ENCODE assay signal across 24 cellular contexts in genomic region chr3:161977850-161978249, GRCh38.
DNase-seq lines count a peak whose midpoint lies in the region; ATAC-seq, FAIRE-seq and TF ChIP-seq lines count a peak whose summit lies in the region.
"Had no signal": no experiment of that assay in that cellular context is flagged by ENCODE, and none has a peak within 500 bp of the region (broad histone marks: within the 10 kb centered on the region; RNA-seq: fewer than 3 reads in every experiment).

No MANE protein-coding gene starts in this region.

- no peak overlapping the region for H3K4me3 Mint-ChIP-seq in stimulated activated memory B cell treated with anti-CD40 and anti-IgM and Interleukin-4, amounts not matched to agents 10 μg/mL and 1 μg/mL and 100 μg/mL, for 72 hours
- H3K4me3 Mint-ChIP-seq: B cell; CD4-positive, alpha-beta T cell; CD8-positive, alpha-beta T cell had no signal

- no peak overlapping the region for H2BK15ac ChIP-seq in neuronal stem cell (ENCODE audit: low read length)

- no peak overlapping the region for H2BK12ac ChIP-seq in neuronal stem cell (ENCODE audit: low read length)

- ATAC-seq in gastroesophageal sphincter (peak; percentile 26), GM21367 (IDR thresholded peaks at IDR 0.05; ENCODE audit: unreplicated experiment) (no peak)
- ATAC-seq in stimulated activated memory B cell treated with anti-CD40 and anti-IgM and Interleukin-4, amounts not matched to agents 10 μg/mL and 1 μg/mL and 100 μg/mL, for 72 hours = peak; percentile 31
- ATAC-seq: A549; CD8-positive, alpha-beta T cell had no signal

- H4K8ac ChIP-seq in neuronal stem cell (ENCODE audit: low read depth, low read length) = no peak overlapping the region

- H3K36me3 ChIP-seq in gastroesophageal sphincter (no peaks in the 10 kb centered on the region), neuronal stem cell (replicated peaks in 1 of 2; ENCODE audit: control insufficient read depth in 2 of 2, insufficient read depth in 2 of 2, low read length in 2 of 2) (no peaks in the 10 kb centered on the region), brain microvascular endothelial cell (replicated peaks) (no peaks in the 10 kb centered on the region)
- H3K36me3 ChIP-seq: BLaER1 treated with 17β-estradiol and CSF1 and Interleukin-3, amounts not matched to agents 10 nM and 100 nM had no signal

- no peaks in the 10 kb centered on the region for H3K79me1 ChIP-seq in neuronal stem cell (ENCODE audit: low read depth, low read length)

- no peak overlapping the region for H2BK5ac ChIP-seq in neuronal stem cell (ENCODE audit: low read length)

- H3K9me3 Mint-ChIP-seq in stimulated activated memory B cell treated with anti-CD40 and anti-IgM and Interleukin-4, amounts not matched to agents 10 μg/mL and 1 μg/mL and 100 μg/mL, for 72 hours = no peaks in the 10 kb centered on the region
- H3K9me3 Mint-ChIP-seq: CD4-positive, alpha-beta T cell; CD8-positive, alpha-beta T cell had no signal

- H3K14ac ChIP-seq in neuronal stem cell (ENCODE audit: low read length) = peak overlapping the region; percentile 9

- H3K4me1 ChIP-seq in gastroesophageal sphincter (no peaks in the 10 kb centered on the region), neuronal stem cell (ENCODE audit: control insufficient read depth in 2 of 2, insufficient read depth in 1 of 2, low read depth in 1 of 2, low read length in 2 of 2) (peaks cover 2 to 4% of the 10 kb centered on the region in 2 donors)
- H3K4me1 ChIP-seq: A549, Caco-2 had no signal

- no peak overlapping the region for H3K27ac ChIP-seq in gastroesophageal sphincter
- no peak overlapping the region for H3K27ac ChIP-seq in neuronal stem cell (replicated peaks; ENCODE audit: low read length)
- no peak overlapping the region for H3K27ac ChIP-seq in brain microvascular endothelial cell
- no peak overlapping the region for H3K27ac ChIP-seq in caudate nucleus (ENCODE audit: low read depth, low read length)
- H3K27ac ChIP-seq: 22Rv1, A549, C4-2B had no signal

- 94% methylated on average over 3 of the region's 9 CpGs; no CpG with 5 or more reads in 1 of the 2 donors for WGBS in gastroesophageal sphincter (ENCODE audit: low coverage in 1 of 2), 2 donors
- no CpG with 5 or more reads among the region's 9 CpGs for WGBS in neuronal stem cell (ENCODE audit: extremely low coverage in 2 of 2, insufficient read length in 2 of 2, insufficient replicate concordance in 1 of 2), 2 donors

- H3K27me3 ChIP-seq in gastroesophageal sphincter (no peaks in the 10 kb centered on the region), neuronal stem cell (ENCODE audit: control insufficient read depth in 3 of 3, insufficient read depth in 3 of 3, low read depth in 1 of 3, low read length in 3 of 3) (no peaks in the 10 kb centered on the region), brain microvascular endothelial cell (replicated peaks) (no peaks in the 10 kb centered on the region)
- H3K27me3 ChIP-seq: BLaER1 treated with 17β-estradiol and CSF1 and Interleukin-3, amounts not matched to agents 10 nM and 100 nM had no signal

- no peaks in the 10 kb centered on the region for H3K4me1 Mint-ChIP-seq in stimulated activated memory B cell treated with anti-CD40 and anti-IgM and Interleukin-4, amounts not matched to agents 10 μg/mL and 1 μg/mL and 100 μg/mL, for 72 hours
- H3K4me1 Mint-ChIP-seq: B cell had no signal

- TF ChIP-seq CTCF in gastroesophageal sphincter (IDR thresholded peaks at IDR 0.05) (no peak), brain microvascular endothelial cell (IDR thresholded peaks at IDR 0.05; ENCODE audit: low read depth, low read length, missing control alignments) (no peak)

- H3K4me3 ChIP-seq in gastroesophageal sphincter = no peak overlapping the region
- no peak overlapping the region for H3K4me3 ChIP-seq in neuronal stem cell (ENCODE audit: low read length in 2 of 2)
- H3K4me3 ChIP-seq in brain microvascular endothelial cell (ENCODE audit: low read depth, low read length) = no peak overlapping the region
- H3K4me3 ChIP-seq: A549; BLaER1 treated with 17β-estradiol and CSF1 and Interleukin-3, amounts not matched to agents 10 nM and 100 nM had no signal

- H3K23ac ChIP-seq in neuronal stem cell (ENCODE audit: low read depth, low read length, poor library complexity) = peak overlapping the region; percentile 25

- H3K4me2 ChIP-seq in neuronal stem cell (ENCODE audit: insufficient read depth, low read length, poor library complexity, severe bottlenecking) = no peak overlapping the region
- H3K4me2 ChIP-seq: A549 had no signal

- no peak for TF ChIP-seq POLR2A in gastroesophageal sphincter (IDR thresholded peaks at IDR 0.05)

- no peak overlapping the region for H3K27ac Mint-ChIP-seq in stimulated activated memory B cell treated with anti-CD40 and anti-IgM and Interleukin-4, amounts not matched to agents 10 μg/mL and 1 μg/mL and 100 μg/mL, for 72 hours
- H3K27ac Mint-ChIP-seq: B cell; CD4-positive, alpha-beta T cell; CD8-positive, alpha-beta T cell had no signal

- in situ Hi-C loops in brain microvascular endothelial cell (cut with HindIII; ENCODE audit: low pct_ligation_motif_present, low sequenced_read_pairs) = no loop called here

- peak overlapping the region; percentile 46 for H2AFZ ChIP-seq in neuronal stem cell (ENCODE audit: low read length)

- H3K27me3 Mint-ChIP-seq in stimulated activated memory B cell treated with anti-CD40 and anti-IgM and Interleukin-4, amounts not matched to agents 10 μg/mL and 1 μg/mL and 100 μg/mL, for 72 hours = no peaks in the 10 kb centered on the region
- H3K27me3 Mint-ChIP-seq: B cell; CD4-positive, alpha-beta T cell had no signal

- no peak overlapping the region for H2AK5ac ChIP-seq in neuronal stem cell (ENCODE audit: low read depth, low read length)

- H4K91ac ChIP-seq in neuronal stem cell (ENCODE audit: low read depth, low read length, poor library complexity) = no peak overlapping the region

- H3K4ac ChIP-seq in neuronal stem cell (ENCODE audit: low read length) = no peak overlapping the region

- H2BK120ac ChIP-seq in neuronal stem cell (ENCODE audit: low read depth, low read length) = no peak overlapping the region

- H3K9me3 ChIP-seq in gastroesophageal sphincter (no peaks in the 10 kb centered on the region), neuronal stem cell (replicated peaks in 1 of 2; ENCODE audit: control insufficient read depth in 2 of 2, insufficient read depth in 1 of 2, low read depth in 1 of 2, low read length in 2 of 2) (peaks cover 8 to 12% of the 10 kb centered on the region in 2 donors)
- H3K9me3 ChIP-seq: A549, Caco-2 had no signal

- DNase-seq in HTR-8/SVneo (ENCODE audit: insufficient read length, low spot score) (no peak), neuronal stem cell (ENCODE audit: low spot score) (no peak), brain microvascular endothelial cell (no peak), caudate nucleus (lab: John Stamatoyannopoulos, UW) (no peak), NCI-H2107 treated with DMSO at 0.1 percent for 48 hours (lab: John Stamatoyannopoulos, UW; ENCODE audit: unreplicated experiment) (no peak)
- DNase-seq: AML-193; Caco-2; Calu3; CD4-positive, alpha-beta T cell; CD8-positive, alpha-beta T cell; DMS79 treated with DMSO at 0.1 percent for 48 hours; GF-D8 had no signal

- H3K18ac ChIP-seq in neuronal stem cell (ENCODE audit: low read length) = no peak overlapping the region

- TF ChIP-seq EP300 in gastroesophageal sphincter (IDR thresholded peaks at IDR 0.05) = no peak

- FAIRE-seq in HTR-8/SVneo (lab: Jason Lieb, UNC) = peak; percentile 49
- FAIRE-seq: A549, D721Med, G401.6, GM12891, GM18507 had no signal

- H3K9ac ChIP-seq in neuronal stem cell (ENCODE audit: low read depth, low read length, poor library complexity) = no peak overlapping the region
- H3K9ac ChIP-seq: BLaER1 treated with 17β-estradiol and CSF1 and Interleukin-3, amounts not matched to agents 10 nM and 100 nM had no signal

- no peaks in the 10 kb centered on the region for H3K36me3 Mint-ChIP-seq in stimulated activated memory B cell treated with anti-CD40 and anti-IgM and Interleukin-4, amounts not matched to agents 10 μg/mL and 1 μg/mL and 100 μg/mL, for 72 hours
- H3K36me3 Mint-ChIP-seq: CD8-positive, alpha-beta T cell had no signal
